31 cellular contexts compared by ENCODE assay signal in the genomic region with DNA sequence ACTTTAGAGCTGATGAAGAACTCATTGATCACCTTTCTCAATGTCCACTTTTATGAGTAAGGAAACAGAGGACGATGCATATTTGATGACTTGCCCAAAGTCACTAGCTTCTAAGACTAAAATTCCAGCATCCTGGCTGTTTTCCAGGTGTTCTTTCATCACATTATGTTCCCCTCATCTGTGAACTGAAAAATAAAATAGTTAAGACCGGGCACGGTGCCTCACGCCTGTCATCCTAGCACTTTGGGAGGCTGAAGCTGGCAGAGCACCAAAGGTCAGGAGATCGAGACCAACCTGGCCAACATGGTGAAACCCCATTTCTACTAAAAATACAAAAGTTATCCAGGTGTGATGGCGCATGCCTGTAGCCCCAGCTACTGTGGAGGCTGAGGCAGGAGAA.
"Had no signal": no experiment of that assay in that cellular context is flagged by ENCODE, and none has a peak within 500 bp of the region (broad histone marks: within the 10 kb centered on the region; RNA-seq: fewer than 3 reads in every experiment).

No MANE protein-coding gene starts in this region.

- H3K27me3 ChIP-seq: ascending aorta, esophagus squamous epithelium, foreskin keratinocyte, right lobe of liver, uterus had no signal

- FAIRE-seq: colon, islet of Langerhans, small intestine had no signal

- H3K36me3 ChIP-seq: ascending aorta, esophagus squamous epithelium, left ventricle myocardium inferior, right lobe of liver, thoracic aorta, uterus, WERI-Rb-1 had no signal

- H3K36me3 Mint-ChIP-seq: activated CD4-positive, alpha-beta memory T cell treated with anti-CD3 and anti-CD28 coated beads for 36 hours; activated naive CD4-positive, alpha-beta T cell treated with anti-CD3 and anti-CD28 coated beads, Interleukin-2, amount 10 ng/mL, durations not matched to agents 7 days and 5 days; activated naive CD8-positive, alpha-beta T cell treated with anti-CD3 and anti-CD28 coated beads, Interleukin-2, amount 10 ng/mL, durations not matched to agents 7 days and 5 days; stimulated activated effector memory CD8-positive, alpha-beta T cell treated with anti-CD3 and anti-CD28 coated beads, Interleukin-12 subunit alpha, Interleukin-12 subunit beta, amount 100 ng/mL, for 72 hours; type B pancreatic cell had no signal

- H3K4me3 Mint-ChIP-seq: activated CD4-positive, alpha-beta memory T cell treated with anti-CD3 and anti-CD28 coated beads for 36 hours; activated CD4-positive, alpha-beta T cell treated with anti-CD3 and anti-CD28 coated beads, Interleukin-2, amount 10 ng/mL, durations not matched to agents 24 days and 14 days; activated naive CD4-positive, alpha-beta T cell treated with anti-CD3 and anti-CD28 coated beads, Interleukin-2, amount 10 ng/mL, durations not matched to agents 7 days and 5 days; activated naive CD8-positive, alpha-beta T cell treated with anti-CD3 and anti-CD28 coated beads, Interleukin-2, amount 10 ng/mL, durations not matched to agents 7 days and 5 days; activated T-helper 1 cell treated with anti-CD3 and anti-CD28 coated beads, Interleukin-12 subunit alpha, Interleukin-12 subunit beta, Interleukin-2, Interleukin-4 antibody, amounts not matched to agents 30 ng/mL and 10 ng/mL and 1 ng/mL, durations not matched to agents 14 hours and 24 hours and 36 hours; nephron; stimulated activated effector memory CD8-positive, alpha-beta T cell treated with anti-CD3 and anti-CD28 coated beads, Interleukin-12 subunit alpha, Interleukin-12 subunit beta, amount 100 ng/mL, for 72 hours; stimulated activated naive CD8-positive, alpha-beta T cell treated with anti-CD3 and anti-CD28 coated beads, Interleukin-15, Interleukin-2, amounts not matched to agents 100 ng/mL and 50 ng/mL, for 24 hours; type B pancreatic cell had no signal

- H3K27ac ChIP-seq: ascending aorta, foreskin keratinocyte, left ventricle myocardium inferior, right lobe of liver, thoracic aorta, uterus, WERI-Rb-1 had no signal

- H3K4me1 ChIP-seq: right lobe of liver, uterus had no signal

- H3K9me3 Mint-ChIP-seq: activated CD4-positive, alpha-beta memory T cell treated with anti-CD3 and anti-CD28 coated beads for 36 hours; activated naive CD4-positive, alpha-beta T cell treated with anti-CD3 and anti-CD28 coated beads, Interleukin-2, amount 10 ng/mL, durations not matched to agents 7 days and 5 days; activated naive CD8-positive, alpha-beta T cell treated with anti-CD3 and anti-CD28 coated beads, Interleukin-2, amount 10 ng/mL, durations not matched to agents 7 days and 5 days; activated T-helper 1 cell treated with anti-CD3 and anti-CD28 coated beads, Interleukin-12 subunit alpha, Interleukin-12 subunit beta, Interleukin-2, Interleukin-4 antibody, amounts not matched to agents 30 ng/mL and 10 ng/mL and 1 ng/mL, durations not matched to agents 14 hours and 24 hours and 36 hours; stimulated activated effector memory CD8-positive, alpha-beta T cell treated with anti-CD3 and anti-CD28 coated beads, Interleukin-12 subunit alpha, Interleukin-12 subunit beta, amount 100 ng/mL, for 72 hours; stimulated activated naive CD8-positive, alpha-beta T cell treated with anti-CD3 and anti-CD28 coated beads, Interleukin-15, Interleukin-2, amounts not matched to agents 100 ng/mL and 50 ng/mL, for 24 hours; type B pancreatic cell had no signal

- H3K27me3 Mint-ChIP-seq: activated naive CD4-positive, alpha-beta T cell treated with anti-CD3 and anti-CD28 coated beads, Interleukin-2, amount 10 ng/mL, durations not matched to agents 7 days and 5 days had no signal

- ATAC-seq: activated CD4-positive, CD25-positive, alpha-beta regulatory T cell treated with anti-CD3 and anti-CD28 coated beads, Interleukin-2, amount 50 U/mL, for 24 hours; foreskin keratinocyte; mucosa of descending colon; right lobe of liver; stimulated activated effector memory CD8-positive, alpha-beta T cell treated with anti-CD3 and anti-CD28 coated beads, Interleukin-12 subunit alpha, Interleukin-12 subunit beta, amount 100 ng/mL, for 72 hours had no signal

- H3K4me3 ChIP-seq: ascending aorta, esophagus squamous epithelium, left ventricle myocardium inferior, lung, mucosa of descending colon, right lobe of liver, thoracic aorta, uterus had no signal

- H3K27ac Mint-ChIP-seq: activated CD4-positive, alpha-beta memory T cell treated with anti-CD3 and anti-CD28 coated beads for 36 hours; activated CD4-positive, alpha-beta T cell treated with anti-CD3 and anti-CD28 coated beads, Interleukin-2, amount 10 ng/mL, durations not matched to agents 24 days and 14 days; activated naive CD4-positive, alpha-beta T cell treated with anti-CD3 and anti-CD28 coated beads, Interleukin-2, amount 10 ng/mL, durations not matched to agents 7 days and 5 days; activated naive CD8-positive, alpha-beta T cell treated with anti-CD3 and anti-CD28 coated beads, Interleukin-2, amount 10 ng/mL, durations not matched to agents 7 days and 5 days; activated T-helper 1 cell treated with anti-CD3 and anti-CD28 coated beads, Interleukin-12 subunit alpha, Interleukin-12 subunit beta, Interleukin-2, Interleukin-4 antibody, amounts not matched to agents 30 ng/mL and 10 ng/mL and 1 ng/mL, durations not matched to agents 14 hours and 24 hours and 36 hours; nephron; stimulated activated effector memory CD8-positive, alpha-beta T cell treated with anti-CD3 and anti-CD28 coated beads, Interleukin-12 subunit alpha, Interleukin-12 subunit beta, amount 100 ng/mL, for 72 hours; stimulated activated naive CD8-positive, alpha-beta T cell treated with anti-CD3 and anti-CD28 coated beads, Interleukin-15, Interleukin-2, amounts not matched to agents 100 ng/mL and 50 ng/mL, for 24 hours; type B pancreatic cell had no signal

- DNase-seq: activated CD4-positive, alpha-beta memory T cell treated with anti-CD3 and anti-CD28 coated beads for 36 hours; activated CD4-positive, alpha-beta T cell treated with anti-CD3 and anti-CD28 coated beads, Interleukin-2, amount 10 ng/mL, durations not matched to agents 24 days and 14 days; activated CD8-positive, alpha-beta memory T cell treated with anti-CD3 and anti-CD28 coated beads, Interleukin-2, amount 50 U/mL, for 4 hours; activated gamma-delta T cell; activated naive CD4-positive, alpha-beta T cell treated with anti-CD3 and anti-CD28 coated beads, Interleukin-2, amount 10 ng/mL, durations not matched to agents 7 days and 5 days; activated naive CD8-positive, alpha-beta T cell treated with anti-CD3 and anti-CD28 coated beads, Interleukin-2, amount 10 ng/mL, durations not matched to agents 7 days and 5 days; activated T-cell treated with anti-CD3 and anti-CD28 coated beads, Interleukin-2, amount 50 U/mL, for 1 hour; central memory CD4-positive, alpha-beta T cell; dermis blood vessel endothelial cell; effector CD4-positive, alpha-beta T cell; esophagus squamous epithelium; foreskin keratinocyte; left ventricle myocardium inferior; mucosa of descending colon; right lobe of liver; small intestine; stimulated activated CD4-positive, alpha-beta T cell treated with anti-CD3 and anti-CD28 coated beads, Interleukin-4, amount 100 ng/mL, for 24 hours; T1000; uterus; WERI-Rb-1 had no signal

- H3K9me3 ChIP-seq: ascending aorta, esophagus squamous epithelium, left ventricle myocardium inferior, mucosa of descending colon, right lobe of liver, thoracic aorta, uterus had no signal
